In genomic region chr2:219441451-219442205, GRCh38 we compare ENCODE assay signal across 8 cellular contexts. TPM values are rescaled to one million over a fixed set of nuclear protein-coding genes. Genes with fewer than 3 reads are reported as not detected.
A peak's percentile ranks its signal among the peaks of the same experiment; 100 is the strongest.
DNase-seq lines count a peak whose midpoint lies in the region; ATAC-seq and TF ChIP-seq lines count a peak whose summit lies in the region.

No MANE protein-coding gene starts in this region.

- H3K9me3 ChIP-seq in esophagus muscularis mucosa (no peaks in the 10 kb centered on the region), thoracic aorta (no peaks in the 10 kb centered on the region)

- peak; percentile 82 for DNase-seq in D341Med (ENCODE audit: low spot score)
- DNase-seq in NCI-H2171 (lab: John Stamatoyannopoulos, UW): peak; percentile 63
- DNase-seq in activated T-cell treated with anti-CD3 and anti-CD28 coated beads, Interleukin-2, amount 50 U/mL, for 24 hours: peak; percentile 64
- no peak for DNase-seq in esophagus muscularis mucosa (ENCODE audit: extremely low spot score)
- DNase-seq in natural killer cell: no peak
- DNase-seq in thoracic aorta (ENCODE audit: low spot score): no peak

- H3K4me1 ChIP-seq in esophagus muscularis mucosa (peaks cover 34 to 100% (median 96%) of the 10 kb centered on the region in 4 donors), thoracic aorta (ENCODE audit: control insufficient read depth in 1 of 2, low read depth in 2 of 2) (peaks cover 23 to 84% of the 10 kb centered on the region in 2 donors)

- H3K36me3 ChIP-seq in esophagus muscularis mucosa (no peaks in the 10 kb centered on the region), thoracic aorta (peaks cover 3% of the 10 kb centered on the region)

- peak overlapping the region; percentile 73 for H3K4me3 Mint-ChIP-seq in activated T-cell treated with anti-CD3 and anti-CD28 coated beads, Interleukin-2, amount 50 U/mL, for 24 hours
- peak overlapping the region; percentile 84 for H3K4me3 Mint-ChIP-seq in natural killer cell

- H3K4me3 ChIP-seq in esophagus muscularis mucosa: peak overlapping the region; percentile 66 to 85 (median 76)
- peak overlapping the region; percentile 79 for H3K4me3 ChIP-seq in thoracic aorta

- peak; percentile 29 to 72 (median 64) for ATAC-seq in natural killer cell
- no peak for ATAC-seq in thoracic aorta (ENCODE audit: insufficient number of reproducible peaks, low FRiP score, low read depth)
- no peak for ATAC-seq in GM19463 (IDR thresholded peaks at IDR 0.05; ENCODE audit: unreplicated experiment)
- ATAC-seq in HG03039 (IDR thresholded peaks at IDR 0.05; ENCODE audit: unreplicated experiment): no peak

- TF ChIP-seq CTCF in esophagus muscularis mucosa (IDR thresholded peaks at IDR 0.05): no peak
- TF ChIP-seq CTCF in natural killer cell (IDR thresholded peaks at IDR 0.05): no peak
- TF ChIP-seq CTCF in thoracic aorta (IDR thresholded peaks at IDR 0.05): no peak

- H3K27me3 ChIP-seq in esophagus muscularis mucosa: peaks cover 0 to 42% (median 0%) of the 10 kb centered on the region in 4 donors
- no peaks in the 10 kb centered on the region for H3K27me3 ChIP-seq in thoracic aorta (replicated peaks; ENCODE audit: insufficient read depth)

- no peak for TF ChIP-seq EP300 in esophagus muscularis mucosa (IDR thresholded peaks at IDR 0.05)

- no peaks in the 10 kb centered on the region for H3K9me3 Mint-ChIP-seq in activated T-cell treated with anti-CD3 and anti-CD28 coated beads, Interleukin-2, amount 50 U/mL, for 24 hours
- no peaks in the 10 kb centered on the region for H3K9me3 Mint-ChIP-seq in natural killer cell

- intact Hi-C loops in esophagus muscularis mucosa (cut with DNase I): no loop called here
- intact Hi-C loops in natural killer cell (cut with micrococcal nuclease): no loop called here

- H3K27me3 Mint-ChIP-seq in activated T-cell treated with anti-CD3 and anti-CD28 coated beads, Interleukin-2, amount 50 U/mL, for 24 hours: peaks cover 24% of the 10 kb centered on the region
- H3K27me3 Mint-ChIP-seq in natural killer cell (ENCODE audit: low read depth in 2 of 2): peaks cover 23 to 44% of the 10 kb centered on the region in 2 donors

- no peak for TF ChIP-seq POLR2A in esophagus muscularis mucosa (IDR thresholded peaks at IDR 0.05; ENCODE audit: low read depth)

- peak overlapping the region; percentile 13 for H3K27ac Mint-ChIP-seq in activated T-cell treated with anti-CD3 and anti-CD28 coated beads, Interleukin-2, amount 50 U/mL, for 24 hours
- no peak overlapping the region for H3K27ac Mint-ChIP-seq in natural killer cell

- H3K4me1 Mint-ChIP-seq in activated T-cell treated with anti-CD3 and anti-CD28 coated beads, Interleukin-2, amount 50 U/mL, for 24 hours (ENCODE audit: low read depth): peaks cover 14% of the 10 kb centered on the region
- H3K4me1 Mint-ChIP-seq in natural killer cell: peaks cover 14 to 19% of the 10 kb centered on the region in 2 donors

- H3K27ac ChIP-seq in esophagus muscularis mucosa (replicated peaks in 1 of 4) (peak overlapping the region; percentile 94 to 99 (median 96)), thoracic aorta (peak overlapping the region; percentile 99)

- H3K36me3 Mint-ChIP-seq in activated T-cell treated with anti-CD3 and anti-CD28 coated beads, Interleukin-2, amount 50 U/mL, for 24 hours (ENCODE audit: low read depth): no peaks in the 10 kb centered on the region
- H3K36me3 Mint-ChIP-seq in natural killer cell: no peaks in the 10 kb centered on the region

- WGBS in esophagus muscularis mucosa: 0% methylated on average over 8 of the region's 68 CpGs

RNA-seq across cellular contexts. Expression of gene SPEG, which starts 7.0 kb away (rescaled TPM):
- total RNA-seq in esophagus muscularis mucosa (100 to 1,000 TPM; 115 to 251 (median 180) TPM), natural killer cell (1 to 10 TPM in 2 of 3 donors, under 1 TPM in 1; 0.35 to 1.5 (median 1.2) TPM), thoracic aorta (100 to 1,000 TPM; 426 to 455 TPM)

RNA-seq across cellular contexts. Expression of gene DES, which starts 23.5 kb away (rescaled TPM):
- over 10,000 TPM; 19,781 to 23,770 (median 22,752) TPM for total RNA-seq in esophagus muscularis mucosa
- total RNA-seq in natural killer cell: not detected
- total RNA-seq in thoracic aorta: 100 to 1,000 TPM; 146 to 302 TPM

RNA-seq across cellular contexts. Expression of gene DNPEP, which starts 53.9 kb away (rescaled TPM):
- total RNA-seq in esophagus muscularis mucosa: 100 to 1,000 TPM in 1 of 4 donors, 10 to 100 TPM in 3; 44.9 to 102 (median 61.6) TPM
- 100 to 1,000 TPM in 2 of 3 donors, 10 to 100 TPM in 1; 97.8 to 112 (median 103) TPM for total RNA-seq in natural killer cell
- total RNA-seq in thoracic aorta: 10 to 100 TPM; 42.7 to 51.2 TPM

RNA-seq across cellular contexts. Expression of gene GMPPA, which starts 57.1 kb away (rescaled TPM):
- total RNA-seq in esophagus muscularis mucosa: 10 to 100 TPM; 16.2 to 32.6 (median 19.9) TPM
- total RNA-seq in natural killer cell: 10 to 100 TPM; 27.6 to 36.3 (median 33.8) TPM
- 10 to 100 TPM; 30.5 to 56.5 TPM for total RNA-seq in thoracic aorta

Comparison
In these comparisons a context has a peak if more than half of its experiments do, and no peak if none do; other contexts are left out.
1. DNase-seq: peak in D341Med (single experiment), NCI-H2171 (single experiment) and activated T-cell treated with anti-CD3 and anti-CD28 coated beads, Interleukin-2, amount 50 U/mL, for 24 hours (single experiment); none in esophagus muscularis mucosa (single experiment), natural killer cell (single experiment) and thoracic aorta (single experiment).
2. ATAC-seq: peak in natural killer cell (3 of 3); none in thoracic aorta (single experiment), GM19463 (single experiment) and HG03039 (single experiment).
3. RNA of gene SPEG, which starts 7.0 kb away (total RNA-seq): 426 to 455 TPM in thoracic aorta and 115 to 251 TPM in esophagus muscularis mucosa; 0.35 to 1.5 TPM in natural killer cell; every median in the first group is over 10 times any median in the second.
4. RNA of gene DES, which starts 23.5 kb away (total RNA-seq): 19,781 to 23,770 TPM in esophagus muscularis mucosa and 146 to 302 TPM in thoracic aorta; not detected in natural killer cell; every median in the first group is over 100 times any median in the second.